ENCODE assay signal across 8 cellular contexts in the genomic region with DNA sequence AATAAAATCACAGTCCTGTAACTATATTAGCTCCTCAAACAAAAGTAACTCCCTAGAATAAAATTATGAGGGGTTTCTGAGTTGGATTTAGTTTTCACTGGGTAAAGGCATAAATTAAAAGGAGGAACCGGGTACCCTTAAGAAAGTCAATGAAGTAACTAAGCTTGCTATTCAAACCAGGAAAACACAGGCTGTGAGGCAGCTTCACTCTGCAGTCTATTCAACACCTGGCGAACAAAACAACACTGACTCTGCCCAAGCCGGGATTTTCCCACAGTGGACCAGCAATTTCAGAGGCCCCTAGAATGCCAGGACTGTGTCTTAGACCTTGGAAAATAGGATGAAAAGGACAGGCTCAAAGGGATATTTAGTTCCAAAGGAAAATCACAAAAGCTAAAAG. TPM values are rescaled to one million over a fixed set of nuclear protein-coding genes. Genes with fewer than 3 reads are reported as not detected.
DNase-seq lines count a peak whose midpoint lies in the region; ATAC-seq and TF ChIP-seq lines count a peak whose summit lies in the region.

No MANE protein-coding gene starts in this region.

- ATAC-seq in GM21723 (IDR thresholded peaks at IDR 0.05; ENCODE audit: unreplicated experiment) (peak; percentile 50), HG03442 (IDR thresholded peaks at IDR 0.05; ENCODE audit: unreplicated experiment) (no peak)
- ATAC-seq in activated naive CD4-positive, alpha-beta T cell treated with anti-CD3 and anti-CD28 coated beads, Interleukin-2, amount 50 U/mL, for 72 hours: peak in 1 of 2 donors; percentile 28

- TF ChIP-seq CTCF in kidney epithelial cell (IDR thresholded peaks at IDR 0.05; ENCODE audit: insufficient read depth, low read length, poor library complexity, severe bottlenecking): no peak

- no peaks in the 10 kb centered on the region for H3K79me2 ChIP-seq in ACC112 (ENCODE audit: control insufficient read depth, insufficient read depth, low read length, unreplicated experiment)

- peak overlapping the region; percentile 90 to 99 for H3K27ac Mint-ChIP-seq in activated naive CD4-positive, alpha-beta T cell treated with anti-CD3 and anti-CD28 coated beads, Interleukin-2, amount 50 U/mL, for 72 hours

- peak overlapping the region; percentile 87 for H3K27ac ChIP-seq in ACC112 (ENCODE audit: low read depth, low read length)

- peaks cover 48% of the 10 kb centered on the region for H3K4me1 ChIP-seq in ACC112 (ENCODE audit: control insufficient read depth, insufficient read depth, low read length, unreplicated experiment)

- peaks cover 0 to 10% of the 10 kb centered on the region in 2 donors for H3K36me3 Mint-ChIP-seq in activated naive CD4-positive, alpha-beta T cell treated with anti-CD3 and anti-CD28 coated beads, Interleukin-2, amount 50 U/mL, for 72 hours

- H3K36me3 ChIP-seq in ACC112 (ENCODE audit: insufficient read depth, low read length) (no peaks in the 10 kb centered on the region), kidney epithelial cell (ENCODE audit: control insufficient read depth, insufficient read depth, low read length) (no peaks in the 10 kb centered on the region)

- peak overlapping the region; percentile 60 for H2AFZ ChIP-seq in ACC112 (ENCODE audit: low read length, unreplicated experiment)

- H3K4me3 ChIP-seq in ACC112 (ENCODE audit: low read depth, low read length) (peak overlapping the region; percentile 9; the same call in 1 of the 2 replicates), kidney epithelial cell (ENCODE audit: low read depth, low read length) (no peak overlapping the region)

- H3K27me3 ChIP-seq in ACC112 (ENCODE audit: insufficient read depth, low read length) (no peaks in the 10 kb centered on the region), kidney epithelial cell (ENCODE audit: control insufficient read depth, insufficient read depth, low read length) (no peaks in the 10 kb centered on the region)

- peaks cover 0 to 4% of the 10 kb centered on the region in 2 donors for H3K9me3 Mint-ChIP-seq in activated naive CD4-positive, alpha-beta T cell treated with anti-CD3 and anti-CD28 coated beads, Interleukin-2, amount 50 U/mL, for 72 hours

- peak in 1 of 2 donors; percentile 33 for DNase-seq in activated naive CD4-positive, alpha-beta T cell treated with anti-CD3 and anti-CD28 coated beads, Interleukin-2, amount 50 U/mL, for 72 hours (ENCODE audit: low spot score in 2 of 2)
- peak; percentile 34 for DNase-seq in kidney epithelial cell (ENCODE audit: low read depth)
- DNase-seq in H4 (ENCODE audit: low spot score): no peak
- DNase-seq in NCI-H524 treated with DMSO at 0.1 percent for 48 hours (lab: John Stamatoyannopoulos, UW): no peak
- no peak for DNase-seq in AG08396 (ENCODE audit: low spot score)

RNA-seq across cellular contexts. Expression of gene CREB1, which starts 24.6 kb away (rescaled TPM):
- total RNA-seq in activated naive CD4-positive, alpha-beta T cell treated with anti-CD3 and anti-CD28 coated beads, Interleukin-2, amount 50 U/mL, for 72 hours: 10 to 100 TPM; 68.1 to 89.3 TPM
- total RNA-seq in kidney epithelial cell: 54.5 and 54.8 TPM in 2 replicates
- 11.2 and 37.9 TPM in 2 replicates for total RNA-seq in H4 (2014; rRNA removed; shearing (Covaris generic))
